In genomic region chr13:42054798-42055499, GRCh38 we compare ENCODE assay signal across 18 cellular contexts.
"Had no signal": no experiment of that assay in that cellular context is flagged by ENCODE, and none has a peak within 500 bp of the region (broad histone marks: within the 10 kb centered on the region; RNA-seq: fewer than 3 reads in every experiment).

No MANE protein-coding gene starts in this region.

- H3K9me3 ChIP-seq: breast epithelium, transverse colon, uterus had no signal

- H3K36me3 ChIP-seq: breast epithelium, left lung, transverse colon, uterus had no signal

- H3K27ac Mint-ChIP-seq: activated naive CD4-positive, alpha-beta T cell treated with anti-CD3 and anti-CD28 coated beads, Interleukin-2, amount 10 ng/mL, durations not matched to agents 7 days and 5 days; nephron progenitor cell had no signal

- H3K4me3 Mint-ChIP-seq: activated naive CD4-positive, alpha-beta T cell treated with anti-CD3 and anti-CD28 coated beads, Interleukin-2, amount 10 ng/mL, durations not matched to agents 7 days and 5 days; nephron progenitor cell had no signal

- H3K27ac ChIP-seq: breast epithelium, left lung, transverse colon, uterus had no signal

- DNase-seq: activated CD4-positive, alpha-beta T cell treated with anti-CD3 and anti-CD28 coated beads, Interleukin-2, amount 50 U/mL, for 4 hours; activated naive CD4-positive, alpha-beta T cell treated with anti-CD3 and anti-CD28 coated beads, Interleukin-2, amount 10 ng/mL, durations not matched to agents 7 days and 5 days; activated T-cell treated with anti-CD3 and anti-CD28 coated beads, Interleukin-2, amount 50 U/mL, for 1 hour; cerebellar nuclear complex; effector CD4-positive, alpha-beta T cell; heart left ventricle; left lung; nephron progenitor cell; nucleus accumbens; posterior cingulate gyrus; stimulated activated CD4-positive, alpha-beta T cell treated with anti-CD3 and anti-CD28 coated beads, Interleukin-2, amount 100 ng/mL, for 24 hours; stimulated activated naive CD4-positive, alpha-beta T cell treated with Interleukin-2 at 50 U/mL for 16 hours; T1000; transverse colon; uterus had no signal

- H3K27me3 Mint-ChIP-seq: activated naive CD4-positive, alpha-beta T cell treated with anti-CD3 and anti-CD28 coated beads, Interleukin-2, amount 10 ng/mL, durations not matched to agents 7 days and 5 days had no signal

- H3K4me1 ChIP-seq: breast epithelium had no signal

- H3K4me1 Mint-ChIP-seq: nephron progenitor cell had no signal

- H3K4me3 ChIP-seq: breast epithelium, left lung, transverse colon, uterus had no signal

- ATAC-seq: esophagus mucosa, gastroesophageal sphincter, left lung had no signal

- H3K27me3 ChIP-seq: breast epithelium, gastroesophageal sphincter, heart left ventricle, transverse colon, uterus had no signal
